8 cellular contexts compared by ENCODE assay signal in the genomic region with DNA sequence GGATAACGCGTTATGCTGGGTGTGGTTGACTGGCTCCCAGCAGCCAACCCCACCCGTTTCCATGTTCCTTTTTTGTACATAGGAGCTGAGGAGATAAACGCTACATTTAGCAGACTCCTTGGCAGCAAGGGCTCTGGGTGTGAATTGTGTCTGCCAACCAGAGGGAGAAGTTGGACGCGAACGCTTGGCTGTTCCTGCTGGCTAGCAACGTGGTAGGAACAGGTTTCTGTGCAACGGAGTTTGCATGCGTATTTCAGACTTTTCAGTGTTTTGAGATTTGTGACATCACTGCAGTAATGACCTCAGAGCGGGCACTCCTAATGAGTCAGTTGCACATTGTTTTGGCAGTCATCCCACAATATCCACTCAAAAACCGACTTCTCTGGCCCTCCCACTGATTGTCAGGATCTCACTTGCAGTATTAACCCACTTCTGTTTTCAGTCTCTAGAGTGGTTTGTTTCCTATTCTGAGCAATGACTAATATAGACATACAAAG.
DNase-seq lines count a peak whose midpoint lies in the region; ATAC-seq and TF ChIP-seq lines count a peak whose summit lies in the region.

No MANE protein-coding gene starts in this region.

- H3K4me3 Mint-ChIP-seq in endodermal cell = no peak overlapping the region
- no peak overlapping the region for H3K4me3 Mint-ChIP-seq in natural killer cell

- H3K27me3 ChIP-seq in endodermal cell (ENCODE audit: control insufficient read depth, insufficient read depth, low read length, poor library complexity, severe bottlenecking) (no peaks in the 10 kb centered on the region), BE2C (no peaks in the 10 kb centered on the region)
- H3K27me3 ChIP-seq in effector memory CD4-positive, alpha-beta T cell (replicated peaks; ENCODE audit: control insufficient read depth, insufficient read depth, low read length, poor library complexity, severe bottlenecking) = no peaks in the 10 kb centered on the region

- no peak for TF ChIP-seq CTCF in fibroblast of the aortic adventitia (IDR thresholded peaks at IDR 0.05; ENCODE audit: insufficient read depth, low read length)
- no peak for TF ChIP-seq CTCF in endodermal cell (conservative IDR thresholded peaks at IDR 0.05)
- TF ChIP-seq CTCF in BE2C (IDR thresholded peaks at IDR 0.05; ENCODE audit: low read depth, low read length) = no peak
- no peak for TF ChIP-seq CTCF in natural killer cell (IDR thresholded peaks at IDR 0.05)

- DNase-seq in NCI-H1105 treated with DMSO at 0.1 percent for 48 hours (lab: John Stamatoyannopoulos, UW) (peak; percentile 71), fibroblast of the aortic adventitia (ENCODE audit: low read depth) (peak; percentile 97), endodermal cell (no peak), BE2C (no peak), natural killer cell (no peak)
- DNase-seq in effector memory CD4-positive, alpha-beta T cell = no peak

- H3K4me3 ChIP-seq in fibroblast of the aortic adventitia (ENCODE audit: low read depth, low read length) = peak overlapping the region; percentile 46
- no peak overlapping the region for H3K4me3 ChIP-seq in endodermal cell (ENCODE audit: low read length)
- H3K4me3 ChIP-seq in BE2C (ENCODE audit: low read depth, low read length) = no peak overlapping the region
- H3K4me3 ChIP-seq in effector memory CD4-positive, alpha-beta T cell (ENCODE audit: insufficient read depth, low read depth, low read length, poor library complexity, severe bottlenecking) = no peak overlapping the region

- no peaks in the 10 kb centered on the region for H3K4me1 ChIP-seq in endodermal cell (ENCODE audit: control insufficient read depth, insufficient read depth, low read length)
- peaks cover 3% of the 10 kb centered on the region; the same call in 1 of the 2 replicates for H3K4me1 ChIP-seq in BE2C
- no peaks in the 10 kb centered on the region for H3K4me1 ChIP-seq in effector memory CD4-positive, alpha-beta T cell (ENCODE audit: control insufficient read depth, insufficient read depth, low read length, poor library complexity, severe bottlenecking)

- H3K27ac ChIP-seq in endodermal cell (ENCODE audit: low read depth, low read length) = no peak overlapping the region
- H3K27ac ChIP-seq in effector memory CD4-positive, alpha-beta T cell (ENCODE audit: insufficient read depth, low read length, poor library complexity, severe bottlenecking) = no peak overlapping the region

- no peaks in the 10 kb centered on the region for H3K36me3 ChIP-seq in endodermal cell (ENCODE audit: control insufficient read depth, insufficient read depth, low read length)
- H3K36me3 ChIP-seq in BE2C = no peaks in the 10 kb centered on the region
- H3K36me3 ChIP-seq in effector memory CD4-positive, alpha-beta T cell (ENCODE audit: control insufficient read depth, insufficient read depth, low read length) = no peaks in the 10 kb centered on the region

- no peak overlapping the region for H3K27ac Mint-ChIP-seq in endodermal cell
- H3K27ac Mint-ChIP-seq in natural killer cell = no peak overlapping the region

- no peaks in the 10 kb centered on the region for H3K36me3 Mint-ChIP-seq in endodermal cell (ENCODE audit: low read depth)
- no peaks in the 10 kb centered on the region for H3K36me3 Mint-ChIP-seq in natural killer cell

- H3K9ac ChIP-seq in endodermal cell (ENCODE audit: extremely low read depth, low read length, poor library complexity, severe bottlenecking) = no peak overlapping the region

- no peaks in the 10 kb centered on the region for H3K4me1 Mint-ChIP-seq in endodermal cell
- no peaks in the 10 kb centered on the region for H3K4me1 Mint-ChIP-seq in natural killer cell

- H3K9me3 Mint-ChIP-seq in endodermal cell (peaks cover 4% of the 10 kb centered on the region), natural killer cell (no peaks in the 10 kb centered on the region)

- H3K9me3 ChIP-seq in endodermal cell (ENCODE audit: control insufficient read depth, low read length) = no peaks in the 10 kb centered on the region
- H3K9me3 ChIP-seq in BE2C = no peaks in the 10 kb centered on the region
- no peaks in the 10 kb centered on the region for H3K9me3 ChIP-seq in effector memory CD4-positive, alpha-beta T cell (ENCODE audit: control insufficient read depth, low read length)

- WGBS in endodermal cell (ENCODE audit: insufficient coverage in 1 of 2, insufficient read length in 1 of 2), 2 experiments = 92 to 95% methylated on average over 11 to 12 of the region's 12 CpGs

- no peaks in the 10 kb centered on the region for H3K27me3 Mint-ChIP-seq in endodermal cell (ENCODE audit: insufficient read depth)
- no peaks in the 10 kb centered on the region for H3K27me3 Mint-ChIP-seq in natural killer cell (ENCODE audit: low read depth in 2 of 2)

- ATAC-seq in GM18502 (IDR thresholded peaks at IDR 0.05; ENCODE audit: poor library complexity, unreplicated experiment) = peak; percentile 78
- peak; percentile 87 for ATAC-seq in GM21717 (IDR thresholded peaks at IDR 0.05; ENCODE audit: unreplicated experiment)
- no peak for ATAC-seq in natural killer cell

- intact Hi-C loops in natural killer cell (cut with micrococcal nuclease) = loop anchor here (1.0 to 5.0 kb wide), 3 partner anchors 40 to 330 kb away; partner anchors contain the start of gene RGS2

Comparison
In these comparisons a context has a peak if more than half of its experiments do, and no peak if none do; other contexts are left out.
1. ATAC-seq: peak in GM18502 (single experiment) and GM21717 (single experiment); none in natural killer cell (0 of 3).
2. DNase-seq: peak in NCI-H1105 treated with DMSO at 0.1 percent for 48 hours (single experiment) and fibroblast of the aortic adventitia (single experiment); none in endodermal cell (single experiment), BE2C (single experiment), natural killer cell (single experiment) and effector memory CD4-positive, alpha-beta T cell (0 of 3).